9 cellular contexts compared by ENCODE assay signal in genomic region chr1:150187560-150187931, GRCh38. TPM values are rescaled to one million over a fixed set of nuclear protein-coding genes. Genes with fewer than 3 reads are reported as not detected.
DNase-seq lines count a peak whose midpoint lies in the region; ATAC-seq and TF ChIP-seq lines count a peak whose summit lies in the region.
"Had no signal": no experiment of that assay in that cellular context is flagged by ENCODE, and none has a peak within 500 bp of the region (broad histone marks: within the 10 kb centered on the region; RNA-seq: fewer than 3 reads in every experiment).

No MANE protein-coding gene starts in this region.

- no CpG with 5 or more reads among the region's 3 CpGs for WGBS in neuronal stem cell (ENCODE audit: extremely low coverage in 2 of 2, insufficient read length in 2 of 2, insufficient replicate concordance in 1 of 2), 2 donors

- no peak overlapping the region for H3K27ac ChIP-seq in CD8-positive, alpha-beta T cell (ENCODE audit: low read depth, low read length)
- no peak overlapping the region for H3K27ac ChIP-seq in PC-9
- no peak overlapping the region for H3K27ac ChIP-seq in neuronal stem cell (replicated peaks; ENCODE audit: low read length)
- no peak overlapping the region for H3K27ac ChIP-seq in uterus
- H3K27ac ChIP-seq: cardiac muscle cell had no signal

- no peak overlapping the region for H2BK120ac ChIP-seq in neuronal stem cell (ENCODE audit: low read depth, low read length)

- H3K79me2 ChIP-seq in PC-9 (ENCODE audit: low read depth): no peaks in the 10 kb centered on the region

- no peaks in the 10 kb centered on the region for H3K27me3 Mint-ChIP-seq in CD8-positive, alpha-beta T cell (ENCODE audit: low read depth)

- CTCF ChIA-PET in CD8-positive, alpha-beta T cell (lab: Charles Lee): interaction anchor here (0.7 to 3.2 kb wide), 39 partner anchors 8 to 306 kb away, joined by 3 to 78 read pairs (median 5); partner anchors contain the start of genes OTUD7B and VPS45
- CTCF ChIA-PET in PC-9 (lab: Charles Lee): interaction anchor here (0.7 to 1.5 kb wide), 6 partner anchors 19 to 303 kb away, joined by 3 to 6 read pairs (median 5); no protein-coding TSS in a partner anchor

- H2AK5ac ChIP-seq in neuronal stem cell (ENCODE audit: low read depth, low read length): no peak overlapping the region

- no peaks in the 10 kb centered on the region for H3K79me1 ChIP-seq in neuronal stem cell (ENCODE audit: low read depth, low read length)

- no peak overlapping the region for H2BK15ac ChIP-seq in neuronal stem cell (ENCODE audit: low read length)

- no TSS peak for BruUV-seq in PC-9 (replicated peaks; lab: Mats Ljungman, UMichigan)

- no peak overlapping the region for H3K9ac ChIP-seq in neuronal stem cell (ENCODE audit: low read depth, low read length, poor library complexity)

- H3K9me2 ChIP-seq in PC-9 (ENCODE audit: insufficient read depth): no peaks in the 10 kb centered on the region

- intact Hi-C loops in CD8-positive, alpha-beta T cell (cut with DNase I, micrococcal nuclease): loop anchor here (1.0 to 2.0 kb wide), 5 partner anchors 22 to 299 kb away; no protein-coding TSS in a partner anchor
- intact Hi-C loops in PC-9 (cut with micrococcal nuclease; ENCODE audit: unreplicated experiment) (loop anchor here (1.0 kb wide), 1 partner anchor 114 kb away; no protein-coding TSS in a partner anchor), uterus (cut with DNase I; ENCODE audit: low total_unique reads) (no loop called here)

- peaks cover 17% of the 10 kb centered on the region for H3F3A ChIP-seq in PC-9 (ENCODE audit: insufficient read depth, low read depth)

- H3K4me3 Mint-ChIP-seq in CD8-positive, alpha-beta T cell: no peak overlapping the region

- peak; percentile 34 for ATAC-seq in CD8-positive, alpha-beta T cell

- no peak overlapping the region for H3K14ac ChIP-seq in neuronal stem cell (ENCODE audit: low read length)

- no peak overlapping the region for H3K4me3 ChIP-seq in CD8-positive, alpha-beta T cell (ENCODE audit: low read depth, low read length)
- H3K4me3 ChIP-seq in PC-9: no peak overlapping the region
- H3K4me3 ChIP-seq in epithelial cell of esophagus (ENCODE audit: low read length): no peak overlapping the region
- no peak overlapping the region for H3K4me3 ChIP-seq in neuronal stem cell (ENCODE audit: low read length in 2 of 2)
- no peak overlapping the region for H3K4me3 ChIP-seq in uterus
- H3K4me3 ChIP-seq: cardiac muscle cell had no signal

- H3K18ac ChIP-seq in neuronal stem cell (ENCODE audit: low read length): no peak overlapping the region

- H3K27ac Mint-ChIP-seq in CD8-positive, alpha-beta T cell: no peak overlapping the region

- no peak for DNase-seq in CD8-positive, alpha-beta T cell
- DNase-seq in PC-9 (no peak), epithelial cell of esophagus (ENCODE audit: low read depth) (no peak), neuronal stem cell (ENCODE audit: low spot score) (no peak), activated gamma-delta T cell treated with Interleukin-2 at 50 U/mL for 16 hours (no peak), NCI-H187 (lab: John Stamatoyannopoulos, UW) (no peak), islet precursor cell (no peak), uterus (no peak)

- H3K9me3 Mint-ChIP-seq in CD8-positive, alpha-beta T cell: no peaks in the 10 kb centered on the region

- H3K9me3 ChIP-seq in CD8-positive, alpha-beta T cell (ENCODE audit: low read length): no peaks in the 10 kb centered on the region
- no peaks in the 10 kb centered on the region for H3K9me3 ChIP-seq in PC-9 (ENCODE audit: insufficient read depth, low read depth)
- no peaks in the 10 kb centered on the region for H3K9me3 ChIP-seq in neuronal stem cell (replicated peaks in 1 of 2; ENCODE audit: control insufficient read depth in 2 of 2, insufficient read depth in 1 of 2, low read depth in 1 of 2, low read length in 2 of 2)
- no peaks in the 10 kb centered on the region for H3K9me3 ChIP-seq in uterus

- H2BK5ac ChIP-seq in neuronal stem cell (ENCODE audit: low read length): no peak overlapping the region

- H3K36me3 ChIP-seq in CD8-positive, alpha-beta T cell (ENCODE audit: insufficient read depth, low read length): no peaks in the 10 kb centered on the region
- H3K36me3 ChIP-seq in PC-9 (ENCODE audit: low read depth) (no peaks in the 10 kb centered on the region), neuronal stem cell (replicated peaks in 1 of 2; ENCODE audit: control insufficient read depth in 2 of 2, insufficient read depth in 2 of 2, low read length in 2 of 2) (no peaks in the 10 kb centered on the region), uterus (no peaks in the 10 kb centered on the region)
- H3K36me3 ChIP-seq: cardiac muscle cell had no signal

- H4K20me1 ChIP-seq in PC-9 (ENCODE audit: insufficient read depth): no peaks in the 10 kb centered on the region

- H3K4me1 Mint-ChIP-seq in CD8-positive, alpha-beta T cell (ENCODE audit: low read depth): peaks cover 7% of the 10 kb centered on the region

- H3K23ac ChIP-seq in neuronal stem cell (ENCODE audit: low read depth, low read length, poor library complexity): no peak overlapping the region

- H3K4me2 ChIP-seq in PC-9: no peak overlapping the region
- H3K4me2 ChIP-seq in neuronal stem cell (ENCODE audit: insufficient read depth, low read length, poor library complexity, severe bottlenecking): no peak overlapping the region

- H3K4ac ChIP-seq in neuronal stem cell (ENCODE audit: low read length): no peak overlapping the region

- H2BK12ac ChIP-seq in neuronal stem cell (ENCODE audit: low read length): no peak overlapping the region

- H3K4me1 ChIP-seq in CD8-positive, alpha-beta T cell (ENCODE audit: insufficient read depth, low read length): peaks cover 5% of the 10 kb centered on the region
- H3K4me1 ChIP-seq in PC-9 (replicated peaks; ENCODE audit: insufficient read depth) (peaks cover 18% of the 10 kb centered on the region; the same call in 1 of the 2 replicates), neuronal stem cell (ENCODE audit: control insufficient read depth in 2 of 2, insufficient read depth in 1 of 2, low read depth in 1 of 2, low read length in 2 of 2) (no peaks in the 10 kb centered on the region), uterus (no peaks in the 10 kb centered on the region)

- no peak for TF ChIP-seq POLR2A in uterus (IDR thresholded peaks at IDR 0.05)

- no peaks in the 10 kb centered on the region for H3K36me3 Mint-ChIP-seq in CD8-positive, alpha-beta T cell

- H2AFZ ChIP-seq in PC-9 (no peak overlapping the region), neuronal stem cell (ENCODE audit: low read length) (peak overlapping the region; percentile 78)

- H3K27me3 ChIP-seq in CD8-positive, alpha-beta T cell (ENCODE audit: insufficient read depth, low read length): no peaks in the 10 kb centered on the region
- H3K27me3 ChIP-seq in PC-9 (ENCODE audit: insufficient read depth, low read depth) (no peaks in the 10 kb centered on the region), neuronal stem cell (ENCODE audit: control insufficient read depth in 3 of 3, insufficient read depth in 3 of 3, low read depth in 1 of 3, low read length in 3 of 3) (no peaks in the 10 kb centered on the region), uterus (no peaks in the 10 kb centered on the region)
- H3K27me3 ChIP-seq: cardiac muscle cell had no signal

- no peak overlapping the region for H4K91ac ChIP-seq in neuronal stem cell (ENCODE audit: low read depth, low read length, poor library complexity)

- peak; percentile 16 for TF ChIP-seq CTCF in CD8-positive, alpha-beta T cell (IDR thresholded peaks at IDR 0.05)
- TF ChIP-seq CTCF in PC-9 (conservative IDR thresholded peaks at IDR 0.05) (peak; percentile 36; the same call in 1 of the 2 replicates), epithelial cell of esophagus (IDR thresholded peaks at IDR 0.05; ENCODE audit: insufficient read depth, low read depth, low read length, missing control alignments) (peak; percentile 3), uterus (IDR thresholded peaks at IDR 0.05) (no peak)

- POLR2A ChIA-PET in CD8-positive, alpha-beta T cell (lab: Charles Lee): interaction anchor here (0.7 to 1.3 kb wide), 5 partner anchors 26 to 300 kb away, joined by 3 to 14 read pairs (median 3); a partner anchor contains a TSS
- POLR2A ChIA-PET in PC-9 (lab: Charles Lee; ENCODE audit: unreplicated experiment): interaction anchor here (0.5 to 0.6 kb wide), 2 partner anchors 26 to 303 kb away, joined by 3 to 6 read pairs; no protein-coding TSS in a partner anchor

- H4K8ac ChIP-seq in neuronal stem cell (ENCODE audit: low read depth, low read length): no peak overlapping the region

RNA-seq across cellular contexts. Expression of gene PLEKHO1, which starts 37.8 kb away (rescaled TPM):
- 10 to 100 TPM; 82.5 to 90.1 TPM for total RNA-seq in CD8-positive, alpha-beta T cell
- 1.3 and 2.2 TPM in 2 replicates for total RNA-seq in PC-9 (2021)
- polyA plus RNA-seq in neuronal stem cell (2013, experiment 1 of 2): 66.9 TPM
- polyA plus RNA-seq in neuronal stem cell (2013, experiment 2 of 2): 65.3 TPM
- total RNA-seq in uterus: 10 to 100 TPM; 18.4 to 95.6 (median 36.2) TPM

RNA-seq across cellular contexts. Expression of gene ANP32E, which starts 48.4 kb away (rescaled TPM):
- 10 to 100 TPM; 30.6 to 35.0 TPM for total RNA-seq in CD8-positive, alpha-beta T cell
- 63.3 and 63.5 TPM in 2 replicates for total RNA-seq in PC-9 (2021)
- 111 TPM for polyA plus RNA-seq in neuronal stem cell (2013, experiment 1 of 2)
- 112 TPM for polyA plus RNA-seq in neuronal stem cell (2013, experiment 2 of 2)
- 10 to 100 TPM in 3 of 4 donors, 1 to 10 TPM in 1; 1.3 to 55.1 (median 38.6) TPM for total RNA-seq in uterus

Comparison
In these comparisons a context has a peak if more than half of its experiments do, and no peak if none do; other contexts are left out.
1. CTCF ChIP-seq: peak in CD8-positive, alpha-beta T cell (single experiment), PC-9 (single experiment) and epithelial cell of esophagus (single experiment); none in uterus (0 of 4).